ENCODE assay signal across 1 cellular context in the genomic region with DNA sequence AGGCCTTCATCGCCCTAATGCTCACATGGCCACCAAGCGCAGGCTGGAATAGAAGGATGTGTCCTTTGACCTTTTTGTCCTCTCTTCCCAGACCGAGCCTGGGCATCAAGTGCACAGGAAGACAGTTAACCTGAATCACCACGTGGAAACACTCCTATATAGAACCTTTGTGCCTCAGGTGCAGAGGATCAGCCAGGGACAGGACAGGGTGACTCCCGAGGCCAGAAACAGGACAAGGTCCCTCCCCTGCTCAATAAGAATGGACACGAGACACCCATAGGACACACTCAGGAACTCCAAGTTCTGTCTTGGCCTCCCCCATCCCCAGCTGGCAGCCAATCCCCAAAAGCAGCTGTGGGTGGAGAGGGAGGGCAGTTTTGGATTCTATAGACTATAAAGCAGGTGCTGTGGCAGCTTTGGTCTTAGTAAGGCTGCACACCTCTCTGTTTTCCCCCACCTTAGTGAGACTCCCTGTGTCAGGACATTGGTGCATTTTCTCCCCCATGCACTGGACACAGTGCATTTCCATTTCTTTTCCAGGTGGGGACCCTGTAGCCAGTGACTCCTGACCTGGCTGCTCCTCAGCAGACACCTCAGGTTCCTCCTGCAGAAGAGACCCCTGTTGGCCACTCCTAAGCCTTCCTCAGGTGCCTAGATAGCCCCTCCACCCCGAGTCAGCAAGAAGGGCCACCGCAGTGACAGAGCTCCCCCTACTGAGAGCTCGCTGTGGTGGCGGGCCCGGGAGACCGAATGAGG.
TF ChIP-seq lines count a peak whose summit lies in the region.

No MANE protein-coding gene starts in this region.

TF ChIP-seq in HepG2, 621 proteins besides CTCF, POLR2A, EP300 and RAD21 (continued from another document and continues in another):
- TF ChIP-seq ZNF501 (CRISPR knock-in tag; IDR thresholded peaks at IDR 0.05): peak; percentile 66
- peak; percentile 84 for TF ChIP-seq KDM5B (CRISPR knock-in tag; IDR thresholded peaks at IDR 0.05; ENCODE audit: borderline replicate concordance)
- TF ChIP-seq ZNF644 (CRISPR knock-in tag; IDR thresholded peaks at IDR 0.05; ENCODE audit: low read depth): no peak; the same call in 1 of the 2 replicates
- TF ChIP-seq ELF1 (CRISPR knock-in tag; IDR thresholded peaks at IDR 0.05): peak; percentile 39; the same call in 1 of the 2 replicates
- TF ChIP-seq RFX5 (IDR thresholded peaks at IDR 0.05; ENCODE audit: low read depth, low read length): 0 out of 2 replicates have a peak, but pooled peaks have one; percentile 31
- peak in 1 of 2 experiments; percentile 84; a peak in 1 of 4 replicates for TF ChIP-seq KLF16 (CRISPR knock-in tag; IDR thresholded peaks at IDR 0.05)
- TF ChIP-seq HMG20A (CRISPR knock-in tag; IDR thresholded peaks at IDR 0.05; ENCODE audit: borderline replicate concordance): peak; percentile 32; the same call in 1 of the 2 replicates
- TF ChIP-seq, protein P1, sequence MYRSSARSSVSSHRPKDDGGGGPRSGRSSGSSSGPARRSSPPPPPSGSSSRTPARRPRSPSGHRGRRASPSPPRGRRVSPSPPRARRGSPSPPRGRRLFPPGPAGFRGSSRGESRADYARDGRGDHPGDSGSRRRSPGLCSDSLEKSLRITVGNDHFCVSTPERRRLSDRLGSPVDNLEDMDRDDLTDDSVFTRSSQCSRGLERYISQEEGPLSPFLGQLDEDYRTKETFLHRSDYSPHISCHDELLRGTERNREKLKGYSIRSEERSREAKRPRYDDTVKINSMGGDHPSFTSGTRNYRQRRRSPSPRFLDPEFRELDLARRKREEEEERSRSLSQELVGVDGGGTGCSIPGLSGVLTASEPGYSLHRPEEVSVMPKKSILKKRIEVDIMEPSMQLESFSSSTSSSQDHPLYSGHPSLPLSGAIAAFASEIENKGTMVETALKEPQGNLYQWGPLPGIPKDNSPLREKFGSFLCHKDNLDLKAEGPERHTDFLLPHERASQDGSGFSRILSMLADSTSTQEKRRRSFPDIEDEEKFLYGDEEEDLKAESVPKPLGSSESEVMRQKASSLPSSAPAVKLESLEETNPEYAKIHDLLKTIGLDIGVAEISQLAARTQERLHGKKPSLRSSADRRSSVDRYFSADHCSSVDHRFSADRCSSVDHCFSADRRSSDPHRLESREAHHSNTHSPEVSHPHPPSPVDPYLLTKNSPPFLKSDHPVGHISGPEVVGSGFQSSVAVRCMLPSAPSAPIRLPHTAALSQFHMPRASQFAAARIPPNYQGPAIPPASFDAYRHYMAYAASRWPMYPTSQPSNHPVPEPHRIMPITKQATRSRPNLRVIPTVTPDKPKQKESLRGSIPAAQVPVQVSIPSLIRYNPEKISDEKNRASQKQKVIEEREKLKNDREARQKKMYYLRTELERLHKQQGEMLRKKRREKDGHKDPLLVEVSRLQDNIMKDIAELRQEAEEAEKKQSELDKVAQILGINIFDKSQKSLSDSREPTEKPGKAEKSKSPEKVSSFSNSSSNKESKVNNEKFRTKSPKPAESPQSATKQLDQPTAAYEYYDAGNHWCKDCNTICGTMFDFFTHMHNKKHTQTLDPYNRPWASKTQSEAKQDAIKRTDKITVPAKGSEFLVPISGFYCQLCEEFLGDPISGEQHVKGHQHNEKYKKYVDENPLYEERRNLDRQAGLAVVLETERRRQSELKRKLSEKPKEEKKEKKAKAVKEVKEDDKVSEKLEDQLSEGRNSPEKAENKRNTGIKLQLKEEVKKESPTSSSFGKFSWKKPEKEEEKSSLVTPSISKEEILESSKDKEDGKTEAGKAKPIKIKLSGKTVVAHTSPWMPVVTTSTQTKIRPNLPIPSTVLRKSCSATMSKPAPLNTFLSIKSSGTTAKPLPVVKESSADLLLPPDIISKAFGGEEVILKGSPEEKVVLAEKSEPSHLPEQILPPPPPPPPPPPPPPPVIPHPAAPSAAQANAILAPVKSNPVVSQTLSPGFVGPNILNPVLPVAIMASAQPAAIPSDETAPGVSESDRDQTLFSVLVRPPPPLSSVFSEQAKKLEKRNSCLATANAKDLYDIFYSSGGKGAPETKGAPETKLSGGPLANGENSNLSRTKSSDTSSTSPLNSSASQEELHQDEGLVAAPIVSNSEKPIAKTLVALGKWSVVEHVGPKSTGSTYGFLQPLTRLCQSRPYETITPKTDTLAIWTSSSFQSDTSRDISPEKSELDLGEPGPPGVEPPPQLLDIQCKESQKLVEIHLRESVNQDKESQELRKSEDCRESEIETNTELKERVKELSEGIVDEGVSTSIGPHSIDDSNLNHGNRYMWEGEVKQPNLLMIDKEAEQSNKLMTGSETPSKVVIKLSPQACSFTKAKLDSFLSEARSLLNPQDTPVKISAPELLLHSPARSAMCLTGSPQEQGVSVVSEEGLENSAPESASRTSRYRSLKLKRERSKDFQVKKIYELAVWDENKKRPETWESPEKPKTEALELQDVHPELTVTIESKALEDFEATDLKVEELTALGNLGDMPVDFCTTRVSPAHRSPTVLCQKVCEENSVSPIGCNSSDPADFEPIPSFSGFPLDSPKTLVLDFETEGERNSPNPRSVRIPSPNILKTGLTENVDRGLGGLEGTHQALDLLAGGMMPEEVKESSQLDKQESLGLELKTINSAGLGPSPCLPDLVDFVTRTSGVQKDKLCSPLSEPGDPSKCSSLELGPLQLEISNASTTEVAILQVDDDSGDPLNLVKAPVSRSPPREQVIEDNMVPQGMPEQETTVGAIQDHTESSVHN (CRISPR knock-in tag; IDR thresholded peaks at IDR 0.05): no peak
- no peak for TF ChIP-seq ZNF30 (CRISPR knock-in tag; IDR thresholded peaks at IDR 0.05)
- peak; percentile 72 for TF ChIP-seq SOX5 (CRISPR knock-in tag; IDR thresholded peaks at IDR 0.05; ENCODE audit: borderline replicate concordance)
- no peak for TF ChIP-seq HOXA7 (CRISPR knock-in tag; IDR thresholded peaks at IDR 0.05)
- no peak for TF ChIP-seq ZNF776 (CRISPR knock-in tag; IDR thresholded peaks at IDR 0.05)
- TF ChIP-seq PAX8 (CRISPR knock-in tag; IDR thresholded peaks at IDR 0.05; ENCODE audit: borderline replicate concordance): no peak
- TF ChIP-seq, protein P2, sequence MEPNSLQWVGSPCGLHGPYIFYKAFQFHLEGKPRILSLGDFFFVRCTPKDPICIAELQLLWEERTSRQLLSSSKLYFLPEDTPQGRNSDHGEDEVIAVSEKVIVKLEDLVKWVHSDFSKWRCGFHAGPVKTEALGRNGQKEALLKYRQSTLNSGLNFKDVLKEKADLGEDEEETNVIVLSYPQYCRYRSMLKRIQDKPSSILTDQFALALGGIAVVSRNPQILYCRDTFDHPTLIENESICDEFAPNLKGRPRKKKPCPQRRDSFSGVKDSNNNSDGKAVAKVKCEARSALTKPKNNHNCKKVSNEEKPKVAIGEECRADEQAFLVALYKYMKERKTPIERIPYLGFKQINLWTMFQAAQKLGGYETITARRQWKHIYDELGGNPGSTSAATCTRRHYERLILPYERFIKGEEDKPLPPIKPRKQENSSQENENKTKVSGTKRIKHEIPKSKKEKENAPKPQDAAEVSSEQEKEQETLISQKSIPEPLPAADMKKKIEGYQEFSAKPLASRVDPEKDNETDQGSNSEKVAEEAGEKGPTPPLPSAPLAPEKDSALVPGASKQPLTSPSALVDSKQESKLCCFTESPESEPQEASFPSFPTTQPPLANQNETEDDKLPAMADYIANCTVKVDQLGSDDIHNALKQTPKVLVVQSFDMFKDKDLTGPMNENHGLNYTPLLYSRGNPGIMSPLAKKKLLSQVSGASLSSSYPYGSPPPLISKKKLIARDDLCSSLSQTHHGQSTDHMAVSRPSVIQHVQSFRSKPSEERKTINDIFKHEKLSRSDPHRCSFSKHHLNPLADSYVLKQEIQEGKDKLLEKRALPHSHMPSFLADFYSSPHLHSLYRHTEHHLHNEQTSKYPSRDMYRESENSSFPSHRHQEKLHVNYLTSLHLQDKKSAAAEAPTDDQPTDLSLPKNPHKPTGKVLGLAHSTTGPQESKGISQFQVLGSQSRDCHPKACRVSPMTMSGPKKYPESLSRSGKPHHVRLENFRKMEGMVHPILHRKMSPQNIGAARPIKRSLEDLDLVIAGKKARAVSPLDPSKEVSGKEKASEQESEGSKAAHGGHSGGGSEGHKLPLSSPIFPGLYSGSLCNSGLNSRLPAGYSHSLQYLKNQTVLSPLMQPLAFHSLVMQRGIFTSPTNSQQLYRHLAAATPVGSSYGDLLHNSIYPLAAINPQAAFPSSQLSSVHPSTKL (CRISPR knock-in tag; IDR thresholded peaks at IDR 0.05): peak; percentile 71; the same call in 1 of the 2 replicates
- 0 out of 2 replicates have a peak, but pooled peaks have one; percentile 28 for TF ChIP-seq ZNF160 (CRISPR knock-in tag; IDR thresholded peaks at IDR 0.05)
- no peak for TF ChIP-seq SIX4 (CRISPR knock-in tag; IDR thresholded peaks at IDR 0.05)
- 0 out of 2 replicates have a peak, but pooled peaks have one; percentile 47 for TF ChIP-seq NFKB2 (CRISPR knock-in tag; IDR thresholded peaks at IDR 0.05; ENCODE audit: borderline replicate concordance)
- no peak for TF ChIP-seq REST (IDR thresholded peaks at IDR 0.05; ENCODE audit: borderline replicate concordance in 1 of 2, low read depth in 1 of 2, low read length in 2 of 2)
- TF ChIP-seq SRSF1 (optimal IDR thresholded peaks at IDR 0.05; ENCODE audit: low read depth, low read length): no peak
- TF ChIP-seq ZMYM2 (CRISPR knock-in tag; IDR thresholded peaks at IDR 0.05): peak; percentile 77; the same call in 1 of the 2 replicates
- no peak for TF ChIP-seq ZBTB10 (CRISPR knock-in tag; IDR thresholded peaks at IDR 0.05; ENCODE audit: borderline replicate concordance)
- TF ChIP-seq SMC3 (IDR thresholded peaks at IDR 0.05; ENCODE audit: low read length): peak; percentile 99
- peak; percentile 78 for TF ChIP-seq RXRB (CRISPR knock-in tag; IDR thresholded peaks at IDR 0.05; ENCODE audit: borderline replicate concordance)
- peak; percentile 72; the same call in 1 of the 2 replicates for TF ChIP-seq EED (CRISPR knock-in tag; IDR thresholded peaks at IDR 0.05)
- no peak for TF ChIP-seq SYNCRIP (IDR thresholded peaks at IDR 0.05; ENCODE audit: insufficient read depth, low read depth, low read length)
- no peak for TF ChIP-seq NR3C1 (CRISPR knock-in tag; IDR thresholded peaks at IDR 0.05)
- TF ChIP-seq ZBTB7B (CRISPR knock-in tag; IDR thresholded peaks at IDR 0.05): peak; percentile 91
- TF ChIP-seq MLLT10 (CRISPR knock-in tag; IDR thresholded peaks at IDR 0.05): no peak
- TF ChIP-seq ZNF883 (CRISPR knock-in tag; IDR thresholded peaks at IDR 0.05; ENCODE audit: not compliant biosample characterization): no peak
- TF ChIP-seq, protein P3, sequence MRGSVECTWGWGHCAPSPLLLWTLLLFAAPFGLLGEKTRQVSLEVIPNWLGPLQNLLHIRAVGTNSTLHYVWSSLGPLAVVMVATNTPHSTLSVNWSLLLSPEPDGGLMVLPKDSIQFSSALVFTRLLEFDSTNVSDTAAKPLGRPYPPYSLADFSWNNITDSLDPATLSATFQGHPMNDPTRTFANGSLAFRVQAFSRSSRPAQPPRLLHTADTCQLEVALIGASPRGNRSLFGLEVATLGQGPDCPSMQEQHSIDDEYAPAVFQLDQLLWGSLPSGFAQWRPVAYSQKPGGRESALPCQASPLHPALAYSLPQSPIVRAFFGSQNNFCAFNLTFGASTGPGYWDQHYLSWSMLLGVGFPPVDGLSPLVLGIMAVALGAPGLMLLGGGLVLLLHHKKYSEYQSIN (CRISPR knock-in tag; IDR thresholded peaks at IDR 0.05; ENCODE audit: borderline replicate concordance): no peak
- no peak for TF ChIP-seq NCOA1 (CRISPR knock-in tag; IDR thresholded peaks at IDR 0.05)
- no peak for TF ChIP-seq ZNF720 (CRISPR knock-in tag; IDR thresholded peaks at IDR 0.05)
- peak; percentile 72; the same call in 1 of the 2 replicates for TF ChIP-seq ZNF317 (CRISPR knock-in tag; IDR thresholded peaks at IDR 0.05)
- peak; percentile 18; the same call in 1 of the 2 replicates for TF ChIP-seq HIVEP1 (CRISPR knock-in tag; IDR thresholded peaks at IDR 0.05)
- TF ChIP-seq ETV6 (CRISPR knock-in tag; conservative IDR thresholded peaks at IDR 0.05): 0 out of 2 replicates have a peak, but pooled peaks have one; percentile 61
- TF ChIP-seq KLF15 (CRISPR knock-in tag; IDR thresholded peaks at IDR 0.05; ENCODE audit: borderline replicate concordance): no peak
